In the genomic region with DNA sequence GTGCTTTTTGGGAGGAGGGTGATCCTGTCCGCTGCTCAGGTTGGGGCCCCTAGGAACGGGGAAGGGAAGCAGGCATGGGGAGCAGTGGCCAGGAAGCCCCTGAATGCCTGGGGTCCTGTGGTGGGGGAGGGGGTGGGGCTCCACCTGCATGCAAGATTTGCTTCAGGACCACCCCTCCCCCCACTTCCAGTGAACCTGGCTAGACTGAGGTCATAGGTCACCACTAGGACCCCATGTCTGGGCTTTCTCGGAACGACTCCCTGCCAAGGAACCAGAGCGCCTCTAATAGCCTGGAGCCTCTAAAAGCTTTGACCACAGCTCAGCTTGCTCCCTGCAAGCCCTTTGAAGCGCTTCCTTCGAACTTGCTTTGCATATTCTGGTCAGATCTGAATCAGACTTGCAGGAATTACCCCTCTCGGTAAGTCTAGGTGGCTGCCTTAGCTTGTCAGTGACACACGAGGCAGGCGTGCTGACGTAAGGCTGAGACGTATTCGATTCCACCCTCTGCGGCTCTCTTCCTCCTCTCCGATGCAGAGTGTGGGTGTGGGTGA, we compare ENCODE assay signal across 8 cellular contexts.
A peak's percentile ranks its signal among the peaks of the same experiment; 100 is the strongest.
DNase-seq lines count a peak whose midpoint lies in the region; ATAC-seq and TF ChIP-seq lines count a peak whose summit lies in the region.

No MANE protein-coding gene starts in this region.

- DNase-seq in AML-193 (lab: John Stamatoyannopoulos, UW) (peak; percentile 79 to 84), T1000 (lab: John Stamatoyannopoulos, UW) (peak; percentile 37), astrocyte of the spinal cord (ENCODE audit: low read depth, low spot score) (peak; percentile 90), medulla oblongata (ENCODE audit: extremely low spot score) (peak; percentile 59), NCI-H2171 (lab: John Stamatoyannopoulos, UW) (no peak)
- DNase-seq in stimulated activated CD8-positive, alpha-beta memory T cell treated with anti-CD3 and anti-CD28 coated beads, Interleukin-4, amount 100 ng/mL, for 24 hours (ENCODE audit: low read depth) = peak; percentile 75

- H3K4me3 ChIP-seq in astrocyte of the spinal cord (ENCODE audit: low read depth, low read length) = peak overlapping the region; percentile 32

- TF ChIP-seq CTCF in astrocyte of the spinal cord (IDR thresholded peaks at IDR 0.05; ENCODE audit: low read depth, low read length) = no peak

- ATAC-seq in GM19438 (IDR thresholded peaks at IDR 0.05; ENCODE audit: low read depth, unreplicated experiment) = peak; percentile 55
- peak; percentile 59 for ATAC-seq in HG03520 (IDR thresholded peaks at IDR 0.05; ENCODE audit: unreplicated experiment)

- in situ Hi-C loops in astrocyte of the spinal cord (cut with HindIII; ENCODE audit: low sequenced_read_pairs) = no loop called here
